In the genomic region with DNA sequence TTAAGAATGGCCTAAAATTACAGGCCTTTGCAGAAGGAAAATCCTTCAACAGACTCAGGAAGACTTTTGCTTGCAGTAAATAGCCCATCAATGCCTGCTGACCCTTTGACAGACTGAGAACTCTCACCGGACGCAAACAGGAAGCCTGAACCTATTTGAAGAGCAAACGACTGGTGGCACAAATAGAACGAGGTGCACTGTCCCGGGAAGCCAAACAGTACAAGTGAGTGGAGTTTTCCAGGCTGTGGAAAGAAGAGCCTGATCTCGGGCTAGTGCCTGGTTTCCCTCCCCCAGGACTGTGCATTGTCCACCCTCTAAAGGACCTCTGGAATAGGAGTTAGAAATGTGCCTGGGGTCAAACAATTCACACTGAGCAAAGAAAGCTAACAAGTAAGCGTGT, we compare ENCODE assay signal across 17 cellular contexts.
DNase-seq lines count a peak whose midpoint lies in the region; ATAC-seq and TF ChIP-seq lines count a peak whose summit lies in the region.
"Had no signal": no experiment of that assay in that cellular context is flagged by ENCODE, and none has a peak within 500 bp of the region (broad histone marks: within the 10 kb centered on the region; RNA-seq: fewer than 3 reads in every experiment).

No MANE protein-coding gene starts in this region.

- no peaks in the 10 kb centered on the region for H3K9me3 ChIP-seq in RWPE2 (ENCODE audit: severe bottlenecking)

- ATAC-seq in RWPE2 (ENCODE audit: low read depth): no peak

- H3K36me3 Mint-ChIP-seq in glutamatergic neuron (ENCODE audit: unreplicated experiment): no peaks in the 10 kb centered on the region
- H3K36me3 Mint-ChIP-seq in neural crest cell (ENCODE audit: low read depth): no peaks in the 10 kb centered on the region
- H3K36me3 Mint-ChIP-seq: CD8-positive, alpha-beta memory T cell had no signal

- peaks cover 52% of the 10 kb centered on the region for H3K4me1 Mint-ChIP-seq in glutamatergic neuron (ENCODE audit: low read depth, unreplicated experiment)
- no peaks in the 10 kb centered on the region for H3K4me1 Mint-ChIP-seq in neural crest cell
- H3K4me1 Mint-ChIP-seq: CD8-positive, alpha-beta memory T cell had no signal

- H3K4me3 ChIP-seq in RWPE2 (ENCODE audit: severe bottlenecking): no peak overlapping the region
- H3K4me3 ChIP-seq: GM23248 had no signal

- DNase-seq in DMS153 (lab: John Stamatoyannopoulos, UW) (peak; percentile 39), DMS153 treated with DMSO at 0.1 percent for 48 hours (lab: John Stamatoyannopoulos, UW; ENCODE audit: unreplicated experiment) (no peak), RWPE2 (ENCODE audit: low spot score) (no peak), glutamatergic neuron (no peak), neural crest cell (ENCODE audit: low read depth, low spot score) (no peak), NCI-H82 treated with DMSO at 0.1 percent for 48 hours (lab: John Stamatoyannopoulos, UW; ENCODE audit: unreplicated experiment) (no peak), glomerular visceral epithelial cell (ENCODE audit: extremely low spot score) (no peak), ureter (ENCODE audit: low spot score) (no peak)
- DNase-seq: Caco-2; CD8-positive, alpha-beta memory T cell; DMS79 treated with DMSO at 0.1 percent for 48 hours; EL; GDM1; GM23248; H7; IMR-90 had no signal

- H3K27ac ChIP-seq in RWPE2 (ENCODE audit: poor library complexity, severe bottlenecking): peak overlapping the region; percentile 61
- H3K27ac ChIP-seq: 22Rv1, GM23248 had no signal

- H3K27me3 ChIP-seq in RWPE2 (ENCODE audit: insufficient read depth, poor library complexity, severe bottlenecking): no peaks in the 10 kb centered on the region

- H3K9me3 Mint-ChIP-seq in glutamatergic neuron (ENCODE audit: unreplicated experiment) (no peaks in the 10 kb centered on the region), neural crest cell (no peaks in the 10 kb centered on the region)

- TF ChIP-seq CTCF in RWPE2 (IDR thresholded peaks at IDR 0.05; ENCODE audit: poor library complexity, severe bottlenecking) (no peak), glutamatergic neuron (IDR thresholded peaks at IDR 0.05; ENCODE audit: partially characterized antibody, unreplicated experiment) (no peak), neural crest cell (conservative IDR thresholded peaks at IDR 0.05) (no peak)

- H3K27me3 Mint-ChIP-seq in glutamatergic neuron (ENCODE audit: unreplicated experiment) (no peaks in the 10 kb centered on the region), neural crest cell (ENCODE audit: low read depth) (no peaks in the 10 kb centered on the region)

- peaks cover 22% of the 10 kb centered on the region for H3K4me1 ChIP-seq in RWPE2 (ENCODE audit: insufficient read depth, poor library complexity, severe bottlenecking)
- H3K4me1 ChIP-seq: Caco-2 had no signal

- H3K36me3 ChIP-seq in RWPE2 (ENCODE audit: low read depth): no peaks in the 10 kb centered on the region

- H3K4me3 Mint-ChIP-seq in glutamatergic neuron (ENCODE audit: unreplicated experiment) (peak overlapping the region; percentile 49), neural crest cell (no peak overlapping the region)
- H3K4me3 Mint-ChIP-seq: CD8-positive, alpha-beta memory T cell had no signal

- H3K27ac Mint-ChIP-seq in glutamatergic neuron (ENCODE audit: unreplicated experiment): peak overlapping the region; percentile 94
- H3K27ac Mint-ChIP-seq in neural crest cell (ENCODE audit: unreplicated experiment): peak overlapping the region; percentile 22
- H3K27ac Mint-ChIP-seq: CD8-positive, alpha-beta memory T cell had no signal
